ENCODE assay signal across 8 cellular contexts in the genomic region with DNA sequence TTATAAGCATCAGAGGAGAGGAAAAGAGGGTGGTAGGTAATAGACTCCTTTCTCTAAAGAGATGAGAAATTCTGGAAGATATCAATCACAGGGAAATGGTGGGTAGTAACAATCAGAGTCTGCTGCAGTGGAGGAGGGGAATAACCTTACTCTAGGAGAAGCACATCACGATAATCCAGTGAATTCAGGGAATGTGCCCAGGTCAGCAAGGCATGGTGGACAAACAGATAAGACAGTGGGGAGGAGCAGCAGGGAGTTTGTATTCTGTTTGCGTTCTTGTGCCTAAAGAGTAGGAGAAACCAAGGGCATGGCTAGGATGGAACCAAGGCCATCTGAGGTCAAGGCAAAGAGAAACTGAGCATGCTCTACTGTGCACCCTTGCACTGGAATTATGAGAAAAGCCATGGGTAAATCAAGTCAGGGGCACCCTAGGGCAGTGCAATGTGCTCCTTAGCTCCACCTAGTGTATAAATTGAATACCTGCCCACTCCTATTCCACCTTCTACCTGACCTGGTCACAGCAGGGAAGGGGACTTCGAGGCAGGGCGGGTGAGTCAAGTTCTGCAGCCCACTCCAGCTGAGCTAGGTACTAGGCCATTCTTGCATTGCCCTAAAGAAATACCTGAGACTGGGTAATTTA. TPM values are rescaled to one million over a fixed set of nuclear protein-coding genes. Genes with fewer than 3 reads are reported as not detected.
DNase-seq lines count a peak whose midpoint lies in the region; ATAC-seq, FAIRE-seq and TF ChIP-seq lines count a peak whose summit lies in the region.

No MANE protein-coding gene starts in this region.

- H3K4me2 ChIP-seq in OCI-LY3 (ENCODE audit: low read length), result no peak overlapping the region

- no peaks in the 10 kb centered on the region for H4K20me1 ChIP-seq in OCI-LY3 (ENCODE audit: insufficient read depth, low read length)

- POLR2A ChIA-PET in AG04449 (lab: Yijun Ruan, JAX), result no interaction called here

- WGBS in heart right ventricle, 2 donors, result 65 to 70% methylated on average over 4 of the region's 4 CpGs

- DNase-seq in AG04449 (ENCODE audit: low read depth, low spot score), result no peak
- DNase-seq in heart right ventricle, result no peak
- no peak for DNase-seq in hepatic stellate cell (ENCODE audit: low spot score)
- DNase-seq in NCI-H1105 treated with DMSO at 0.1 percent for 48 hours (lab: John Stamatoyannopoulos, UW), result no peak
- no peak for DNase-seq in frontal cortex (ENCODE audit: low spot score in 2 of 2)

- FAIRE-seq in frontal cortex (lab: Jason Lieb, UNC), result no peak

- no peaks in the 10 kb centered on the region for H3K79me2 ChIP-seq in OCI-LY3 (ENCODE audit: low read length)

- H3K4me3 ChIP-seq in AG04449 (ENCODE audit: low read depth, low read length), result no peak overlapping the region
- H3K4me3 ChIP-seq in OCI-LY3 (ENCODE audit: low read length), result no peak overlapping the region
- H3K4me3 ChIP-seq in heart right ventricle, result no peak overlapping the region

- intact Hi-C loops in heart right ventricle (cut with DNase I), result no loop called here

- CTCF ChIA-PET in AG04449 (lab: Yijun Ruan, JAX), result interaction anchor here (0.7 to 2.2 kb wide), 3 partner anchors 10 to 605 kb away, joined by 3 to 10 read pairs (median 3); no protein-coding TSS in a partner anchor

- H3K9me3 ChIP-seq in OCI-LY3 (ENCODE audit: insufficient read depth, low read length) (no peaks in the 10 kb centered on the region), heart right ventricle (peaks cover 0 to 4% (median 0%) of the 10 kb centered on the region in 11 donors)

- peak; percentile 19 for TF ChIP-seq CTCF in AG04449 (IDR thresholded peaks at IDR 0.05; ENCODE audit: insufficient read depth, low read length, missing control alignments)
- peak; percentile 37 for TF ChIP-seq CTCF in OCI-LY3 (IDR thresholded peaks at IDR 0.05; ENCODE audit: low read depth, low read length)
- peak in 6 of 9 donors; percentile 12 to 42 (median 20) for TF ChIP-seq CTCF in heart right ventricle (IDR thresholded peaks at IDR 0.05)

- peaks cover 12% of the 10 kb centered on the region for H3K4me1 Mint-ChIP-seq in stimulated activated memory B cell treated with anti-CD40 and anti-IgM and Interleukin-4, amounts not matched to agents 10 μg/mL and 1 μg/mL and 100 μg/mL, for 72 hours

- peaks cover 33% of the 10 kb centered on the region for H3K4me1 ChIP-seq in OCI-LY3 (ENCODE audit: low read length)
- peaks cover 0 to 21% (median 11%) of the 10 kb centered on the region in 9 donors for H3K4me1 ChIP-seq in heart right ventricle

- H3K36me3 ChIP-seq in OCI-LY3 (replicated peaks; ENCODE audit: low read depth, low read length) (no peaks in the 10 kb centered on the region), heart right ventricle (no peaks in the 10 kb centered on the region)

- no peak overlapping the region for H3K27ac ChIP-seq in OCI-LY3 (ENCODE audit: low read length)
- peak overlapping the region in 1 of 10 donors; percentile 41 for H3K27ac ChIP-seq in heart right ventricle

- no peak overlapping the region for H3K27ac Mint-ChIP-seq in stimulated activated memory B cell treated with anti-CD40 and anti-IgM and Interleukin-4, amounts not matched to agents 10 μg/mL and 1 μg/mL and 100 μg/mL, for 72 hours

- H3K27me3 ChIP-seq in OCI-LY3 (ENCODE audit: low read depth, low read length) (no peaks in the 10 kb centered on the region), heart right ventricle (no peaks in the 10 kb centered on the region)

- no peak overlapping the region for H3K9ac ChIP-seq in OCI-LY3 (ENCODE audit: low read length)

- H3K9me3 Mint-ChIP-seq in stimulated activated memory B cell treated with anti-CD40 and anti-IgM and Interleukin-4, amounts not matched to agents 10 μg/mL and 1 μg/mL and 100 μg/mL, for 72 hours, result peaks cover 2% of the 10 kb centered on the region

- H2AFZ ChIP-seq in OCI-LY3 (ENCODE audit: low read depth, low read length), result no peak overlapping the region

- no peak overlapping the region for H3K4me3 Mint-ChIP-seq in stimulated activated memory B cell treated with anti-CD40 and anti-IgM and Interleukin-4, amounts not matched to agents 10 μg/mL and 1 μg/mL and 100 μg/mL, for 72 hours

- H3K27me3 Mint-ChIP-seq in stimulated activated memory B cell treated with anti-CD40 and anti-IgM and Interleukin-4, amounts not matched to agents 10 μg/mL and 1 μg/mL and 100 μg/mL, for 72 hours, result no peaks in the 10 kb centered on the region

- ATAC-seq in GM18870 (IDR thresholded peaks at IDR 0.05; ENCODE audit: unreplicated experiment) (peak; percentile 68), heart right ventricle (no peak)
- no peak for ATAC-seq in stimulated activated memory B cell treated with anti-CD40 and anti-IgM and Interleukin-4, amounts not matched to agents 10 μg/mL and 1 μg/mL and 100 μg/mL, for 72 hours

- no peaks in the 10 kb centered on the region for H3K36me3 Mint-ChIP-seq in stimulated activated memory B cell treated with anti-CD40 and anti-IgM and Interleukin-4, amounts not matched to agents 10 μg/mL and 1 μg/mL and 100 μg/mL, for 72 hours

RNA-seq across cellular contexts. Expression of a gene that starts 31.6 kb away (rescaled TPM):
- total RNA-seq in heart right ventricle (100 to 1,000 TPM; 156 to 337 (median 216) TPM), frontal cortex (73.0 TPM)
- 100 to 1,000 TPM in 1 of 2 donors, 10 to 100 TPM in 1; 14.6 to 253 TPM for polyA plus RNA-seq in heart right ventricle
